Comparison of ENCODE assay signal across 13 cellular contexts in genomic region chr1:207397525-207397926, GRCh38. TPM values are rescaled to one million over a fixed set of nuclear protein-coding genes. Genes with fewer than 3 reads are reported as not detected.
A peak's percentile ranks its signal among the peaks of the same experiment; 100 is the strongest.
DNase-seq lines count a peak whose midpoint lies in the region; ATAC-seq and TF ChIP-seq lines count a peak whose summit lies in the region.
"Had no signal": no experiment of that assay in that cellular context is flagged by ENCODE, and none has a peak within 500 bp of the region (broad histone marks: within the 10 kb centered on the region; RNA-seq: fewer than 3 reads in every experiment).

No MANE protein-coding gene starts in this region.

- no TSS peak for BruUV-seq in Panc1 (replicated peaks; lab: Mats Ljungman, UMichigan)

- peaks cover 15% of the 10 kb centered on the region for H3K4me1 Mint-ChIP-seq in stimulated activated memory B cell treated with anti-CD40 and anti-IgM and Interleukin-4, amounts not matched to agents 10 μg/mL and 1 μg/mL and 100 μg/mL, for 72 hours

- ATAC-seq in Panc1 (0 out of 2 replicates have a peak, but pooled peaks have one; percentile 48), GM21723 (IDR thresholded peaks at IDR 0.05; ENCODE audit: unreplicated experiment) (no peak)
- no peak for ATAC-seq in stimulated activated memory B cell treated with anti-CD40 and anti-IgM and Interleukin-4, amounts not matched to agents 10 μg/mL and 1 μg/mL and 100 μg/mL, for 72 hours

- no peak overlapping the region for H3K27ac ChIP-seq in Panc1 (ENCODE audit: low read length)
- H3K27ac ChIP-seq: epithelial cell of prostate, sigmoid colon, SJSA1 had no signal

- TF ChIP-seq CTCF in Panc1 (IDR thresholded peaks at IDR 0.05): peak; percentile 27; the same call in 1 of the 2 replicates
- TF ChIP-seq CTCF in fibroblast of pulmonary artery (IDR thresholded peaks at IDR 0.05; ENCODE audit: low read length, missing control alignments): peak; percentile 14

- no peaks in the 10 kb centered on the region for H3K9me3 ChIP-seq in Panc1 (ENCODE audit: control insufficient read depth, insufficient read depth, low read depth, low read length)
- H3K9me3 ChIP-seq in HAP-1: no peaks in the 10 kb centered on the region
- H3K9me3 ChIP-seq: sigmoid colon, SJSA1 had no signal

- H3K36me3 ChIP-seq in Panc1 (ENCODE audit: control insufficient read depth, insufficient read depth, low read length): no peaks in the 10 kb centered on the region
- no peaks in the 10 kb centered on the region for H3K36me3 ChIP-seq in HAP-1 (replicated peaks)
- H3K36me3 ChIP-seq: sigmoid colon, SJSA1 had no signal

- POLR2A ChIA-PET in Panc1 (lab: Charles Lee): no interaction called here

- H3K4me3 ChIP-seq in Panc1 (ENCODE audit: low read depth in 2 of 2, low read length in 2 of 2) (no peak overlapping the region), fibroblast of pulmonary artery (replicated peaks; ENCODE audit: low read depth, low read length) (no peak overlapping the region), HAP-1 (no peak overlapping the region)
- H3K4me3 ChIP-seq: sigmoid colon, SJSA1 had no signal

- H3K9me3 Mint-ChIP-seq in stimulated activated memory B cell treated with anti-CD40 and anti-IgM and Interleukin-4, amounts not matched to agents 10 μg/mL and 1 μg/mL and 100 μg/mL, for 72 hours: no peaks in the 10 kb centered on the region

- H3K27ac Mint-ChIP-seq in stimulated activated memory B cell treated with anti-CD40 and anti-IgM and Interleukin-4, amounts not matched to agents 10 μg/mL and 1 μg/mL and 100 μg/mL, for 72 hours: peak overlapping the region; percentile 36
- H3K27ac Mint-ChIP-seq: naive B cell had no signal

- no peaks in the 10 kb centered on the region for H3K27me3 Mint-ChIP-seq in stimulated activated memory B cell treated with anti-CD40 and anti-IgM and Interleukin-4, amounts not matched to agents 10 μg/mL and 1 μg/mL and 100 μg/mL, for 72 hours
- H3K27me3 Mint-ChIP-seq: naive B cell had no signal

- DNase-seq in HCEC 1CT (peak; percentile 27), Panc1 (ENCODE audit: low read depth, low spot score) (no peak), fibroblast of pulmonary artery (ENCODE audit: low read depth) (no peak), NCI-H2107 (lab: John Stamatoyannopoulos, UW) (no peak), HAP-1 (ENCODE audit: low spot score in 2 of 2) (no peak)
- DNase-seq: Karpas-422, naive B cell, NCI-H446, sigmoid colon had no signal

- CTCF ChIA-PET in Panc1 (lab: Charles Lee): no interaction called here

- H3K36me3 Mint-ChIP-seq in stimulated activated memory B cell treated with anti-CD40 and anti-IgM and Interleukin-4, amounts not matched to agents 10 μg/mL and 1 μg/mL and 100 μg/mL, for 72 hours: no peaks in the 10 kb centered on the region
- H3K36me3 Mint-ChIP-seq: naive B cell had no signal

- no peaks in the 10 kb centered on the region for H3K27me3 ChIP-seq in Panc1 (ENCODE audit: control insufficient read depth, insufficient read depth, low read length)
- no peaks in the 10 kb centered on the region for H3K27me3 ChIP-seq in HAP-1 (ENCODE audit: low read depth)
- H3K27me3 ChIP-seq: sigmoid colon, SJSA1 had no signal

- in situ Hi-C loops in Panc1 (cut with HindIII; ENCODE audit: low pct_unique_long_range_greater_than_20kb, low sequenced_read_pairs): no loop called here
- in situ Hi-C loops in HAP-1 (cut with MboI; ENCODE audit: low sequenced_read_pairs): no loop called here

- no peak overlapping the region for H3K4me3 Mint-ChIP-seq in stimulated activated memory B cell treated with anti-CD40 and anti-IgM and Interleukin-4, amounts not matched to agents 10 μg/mL and 1 μg/mL and 100 μg/mL, for 72 hours

- no peaks in the 10 kb centered on the region for H3K4me1 ChIP-seq in Panc1 (ENCODE audit: control insufficient read depth, insufficient read depth, low read length)
- H3K4me1 ChIP-seq in HAP-1: no peaks in the 10 kb centered on the region
- H3K4me1 ChIP-seq: sigmoid colon had no signal

- intact Hi-C loops in Panc1 (cut with micrococcal nuclease; ENCODE audit: unreplicated experiment): no loop called here

RNA-seq across cellular contexts. Expression of gene CR2, which starts 56.6 kb away (rescaled TPM):
- total RNA-seq in Panc1 (2021; ENCODE audit: unreplicated experiment): 0.08 TPM
- polyA plus RNA-seq in Panc1 (2012; ENCODE audit: insufficient read length): not detected
- total RNA-seq: sigmoid colon, SJSA1 had no signal
